Comparison of ENCODE assay signal across 4 cellular contexts in genomic region chr3:149337486-149337885, GRCh38. TPM values are rescaled to one million over a fixed set of nuclear protein-coding genes. Genes with fewer than 3 reads are reported as not detected.
"Had no signal": no experiment of that assay in that cellular context is flagged by ENCODE, and none has a peak within 500 bp of the region (broad histone marks: within the 10 kb centered on the region; RNA-seq: fewer than 3 reads in every experiment).

No MANE protein-coding gene starts in this region.

RNA-seq across cellular contexts. Expression of gene TM4SF18, which starts 4.0 kb away (rescaled TPM):
- total RNA-seq: kidney epithelial cell, mammary epithelial cell had no signal
- polyA plus RNA-seq: keratinocyte, mammary epithelial cell had no signal

RNA-seq across cellular contexts. Expression of gene TM4SF1, which starts 40.0 kb away (rescaled TPM):
- total RNA-seq: endodermal cell had no signal
